In the genomic region with DNA sequence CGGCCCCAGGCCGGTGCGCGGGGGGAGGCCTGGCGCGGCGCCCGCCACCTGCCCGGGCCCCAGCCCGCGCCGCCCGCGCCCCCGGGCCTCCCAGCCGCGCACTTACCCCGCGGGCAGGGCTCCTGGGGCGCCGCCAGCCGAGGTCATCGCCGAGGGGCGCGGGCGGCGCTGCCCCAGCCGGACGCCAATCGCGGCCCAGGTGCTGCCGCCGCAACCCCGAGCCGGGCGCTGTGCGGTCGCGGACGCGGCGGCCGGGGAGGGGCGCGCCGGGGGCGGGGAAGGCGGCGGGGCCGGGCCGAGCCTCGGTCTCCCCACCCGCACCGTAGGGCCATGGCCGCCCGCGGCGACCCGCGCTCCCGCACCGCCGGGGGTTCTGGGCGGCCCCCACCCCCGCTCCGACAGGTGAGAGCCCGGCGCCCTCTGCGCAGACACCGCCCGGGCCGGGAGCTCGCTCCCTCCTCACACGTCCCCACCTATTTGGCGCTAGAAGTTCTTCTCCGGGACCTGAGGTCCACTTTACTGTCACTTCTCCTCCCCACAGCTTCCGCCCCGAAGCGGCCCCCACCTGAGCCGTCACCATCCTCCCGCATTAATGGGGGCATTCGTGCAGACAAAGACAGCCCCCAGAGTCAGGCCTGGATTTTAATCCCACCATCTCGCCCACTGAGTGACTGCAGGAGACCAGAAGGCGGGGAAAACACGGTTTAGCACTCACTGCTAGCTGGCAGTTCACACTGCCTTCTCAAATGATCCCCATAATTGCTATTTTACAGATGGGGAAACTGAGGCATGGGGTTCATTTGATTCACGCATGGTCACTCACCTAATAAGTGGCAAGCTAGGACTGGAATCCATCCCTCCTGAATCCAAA, we compare ENCODE assay signal across 8 cellular contexts. TPM values are rescaled to one million over a fixed set of nuclear protein-coding genes. Genes with fewer than 3 reads are reported as not detected.
DNase-seq lines count a peak whose midpoint lies in the region; ATAC-seq, FAIRE-seq and TF ChIP-seq lines count a peak whose summit lies in the region.

A gene (minus strand): TSS at position 232 of the 871 bp plus-strand sequence. CDS start 85 bp downstream, at position 147.

- FAIRE-seq in H1 (lab: Jason Lieb, UNC), result no peak

- no peak for TF ChIP-seq CTCF in H1 (IDR thresholded peaks at IDR 0.05; ENCODE audit: control extremely low read depth in 1 of 3, insufficient read depth in 1 of 3, low read depth in 1 of 3, low read length in 3 of 3)

- peak within 1 kb of the TSS; percentile 71 to 79 for H3K4me2 ChIP-seq in H1 (ENCODE audit: insufficient read depth in 1 of 2, low read depth in 2 of 2, low read length in 2 of 2)

- H3K23me2 ChIP-seq in H1 (ENCODE audit: low read depth, low read length), result peaks cover 7% of the 10 kb centered on the region; the same call in 1 of the 2 replicates

- H3K23ac ChIP-seq in H1 (ENCODE audit: insufficient read length), result no peak within 1 kb of the TSS

- H3K4me1 ChIP-seq in H1 (replicated peaks in 1 of 4; ENCODE audit: control insufficient read depth in 3 of 4, insufficient read depth in 4 of 4, low read length in 3 of 4), result peaks cover 7 to 12% (median 10%) of the 10 kb centered on the region in 4 experiments
- peaks cover 5 to 10% of the 10 kb centered on the region in 2 donors for H3K4me1 ChIP-seq in muscle layer of duodenum (ENCODE audit: control insufficient read depth in 1 of 2, insufficient read depth in 2 of 2, low read length in 2 of 2)

- CTCF ChIA-PET in H1 (lab: Charles Lee; ENCODE audit: partially characterized antibody), result interaction anchor here (0.9 to 3.8 kb wide), 6 partner anchors 13 to 35 kb away, joined by 3 to 16 read pairs (median 6); no protein-coding TSS in a partner anchor

- H3K27me3 ChIP-seq in H1 (replicated peaks in 1 of 4; ENCODE audit: control insufficient read depth in 3 of 4, extremely low read depth in 1 of 4, insufficient read depth in 3 of 4, low read length in 3 of 4) (peaks cover 0 to 15% (median 7%) of the 10 kb centered on the region in 4 experiments; a peak in 4 of 7 replicates), muscle layer of duodenum (ENCODE audit: low read depth, low read length) (peaks cover 12% of the 10 kb centered on the region)

- no peak within 1 kb of the TSS; the same call in none of the 2 replicates for H4K8ac ChIP-seq in H1 (ENCODE audit: extremely low read depth, insufficient read depth, low read length)

- in situ Hi-C loops in G401 (cut with HindIII; ENCODE audit: low sequenced_read_pairs), result no loop called here

- H2AFZ ChIP-seq in H1 (ENCODE audit: low read length), result peak within 1 kb of the TSS; percentile 95

- TF ChIP-seq EP300 in H1 (IDR thresholded peaks at IDR 0.05; ENCODE audit: borderline replicate concordance in 1 of 2, low read depth in 2 of 2, low read length in 2 of 2), result no peak

- H4K20me1 ChIP-seq in H1 (replicated peaks in 1 of 2; ENCODE audit: control insufficient read depth in 1 of 2, insufficient read depth in 2 of 2, low read length in 2 of 2), result peaks cover 0 to 1% of the 10 kb centered on the region in 2 experiments

- no peak for TF ChIP-seq RAD21 in H1 (IDR thresholded peaks at IDR 0.05 in 1 of 2, conservative IDR thresholded peaks at IDR 0.05 in 1 of 2; ENCODE audit: low read depth in 2 of 2, low read length in 2 of 2)

- peak within 1 kb of the TSS; percentile 19 for H3K4ac ChIP-seq in H1 (replicated peaks; ENCODE audit: insufficient read length, low read depth, low read length)

- no peak for TF ChIP-seq POLR2A in H1 (IDR thresholded peaks at IDR 0.05; ENCODE audit: control extremely low read depth in 1 of 2, low read depth in 2 of 2, low read length in 2 of 2)

- peak within 1 kb of the TSS; percentile 91 for H3K18ac ChIP-seq in H1 (ENCODE audit: extremely low read depth, low read length)

- H3K79me1 ChIP-seq in H1 (ENCODE audit: low read depth, low read length), result no peaks in the 10 kb centered on the region

- H3K27ac ChIP-seq in H1 (ENCODE audit: low read depth, low read length) (no peak within 1 kb of the TSS), muscle layer of duodenum (ENCODE audit: low read length) (no peak within 1 kb of the TSS)

- H3K79me2 ChIP-seq in H1 (ENCODE audit: control insufficient read depth in 1 of 2, insufficient read depth in 2 of 2, low read length in 2 of 2), result no peaks in the 10 kb centered on the region

- H3K4me3 ChIP-seq in H1 (ENCODE audit: extremely low read depth in 1 of 4, insufficient read depth in 2 of 4, low read depth in 3 of 4, low read length in 4 of 4) (peak within 1 kb of the TSS; percentile 46 to 69 (median 64)), muscle layer of duodenum (ENCODE audit: low read depth in 1 of 2, low read length in 2 of 2) (peak within 1 kb of the TSS; percentile 62 to 64)

- peak within 1 kb of the TSS; percentile 53; the same call in 1 of the 2 replicates for H2BK5ac ChIP-seq in H1 (ENCODE audit: low read depth, low read length)

- H4K5ac ChIP-seq in H1 (ENCODE audit: insufficient read length, low read depth, low read length), result peak within 1 kb of the TSS; percentile 44

- H4K91ac ChIP-seq in H1 (replicated peaks; ENCODE audit: insufficient read length, low read length), result peak within 1 kb of the TSS; percentile 85

- H3K36me3 ChIP-seq in H1 (ENCODE audit: control insufficient read depth in 2 of 4, insufficient read depth in 4 of 4, low read length in 3 of 4), result no peaks in the 10 kb centered on the region
- no peaks in the 10 kb centered on the region for H3K36me3 ChIP-seq in muscle layer of duodenum (ENCODE audit: control insufficient read depth in 1 of 2, insufficient read depth in 2 of 2, low read length in 2 of 2)

- no peak within 1 kb of the TSS for H3K56ac ChIP-seq in H1 (replicated peaks; ENCODE audit: insufficient read length, low read depth, low read length)

- H3K9ac ChIP-seq in H1 (replicated peaks in 1 of 4; ENCODE audit: extremely low read depth in 1 of 4, low read depth in 3 of 4, low read length in 3 of 4), result peak within 1 kb of the TSS in 1 of 4 experiments; percentile 62; a peak in 2 of 7 replicates

- no peak for DNase-seq in G401 (ENCODE audit: low spot score)
- DNase-seq in NCI-H1105 (lab: John Stamatoyannopoulos, UW), result peak; percentile 20
- no peak for DNase-seq in H1 (ENCODE audit: low read depth in 1 of 2, low spot score in 2 of 2)
- DNase-seq in epidermal melanocyte (ENCODE audit: insufficient read length, low spot score), result no peak

- H2BK15ac ChIP-seq in H1 (ENCODE audit: low read length), result no peak within 1 kb of the TSS

- H2BK20ac ChIP-seq in H1 (ENCODE audit: low read length), result peak within 1 kb of the TSS; percentile 27; the same call in 1 of the 2 replicates

- WGBS in H1 (ENCODE audit: extremely low coverage in 1 of 2, insufficient coverage in 1 of 2, insufficient read length in 1 of 2, insufficient replicate concordance in 2 of 2, low coverage in 1 of 2, low lambda C conversion rate in 2 of 2, missing lambda C conversion rate in 1 of 2), 2 experiments, result 5% methylated on average over 23 of the region's 87 CpGs; no CpG with 5 or more reads in 1 of the 2 experiments

- H3K9me3 ChIP-seq in H1 (ENCODE audit: insufficient read depth in 2 of 2, low read depth in 1 of 2, low read length in 1 of 2) (no peaks in the 10 kb centered on the region), muscle layer of duodenum (ENCODE audit: control insufficient read depth in 1 of 2, low read length in 2 of 2) (no peaks in the 10 kb centered on the region)

- H2AK5ac ChIP-seq in H1 (ENCODE audit: low read depth, low read length), result no peak within 1 kb of the TSS

- H3K14ac ChIP-seq in H1 (ENCODE audit: insufficient read length), result no peak within 1 kb of the TSS

- peak within 1 kb of the TSS; percentile 45; the same call in 1 of the 2 replicates for H2BK12ac ChIP-seq in H1 (ENCODE audit: low read depth, low read length)

- POLR2A ChIA-PET in H1 (lab: Charles Lee; ENCODE audit: partially characterized antibody), result interaction anchor here (0.6 to 2.0 kb wide), 7 partner anchors 12 to 131 kb away, joined by 3 to 5 read pairs (median 3); no protein-coding TSS in a partner anchor

- peak within 1 kb of the TSS; percentile 69 for H2BK120ac ChIP-seq in H1 (replicated peaks; ENCODE audit: low read depth, low read length)

- ATAC-seq in GM19452 (IDR thresholded peaks at IDR 0.05; ENCODE audit: unreplicated experiment), result no peak
- no peak for ATAC-seq in HG03196 (IDR thresholded peaks at IDR 0.05; ENCODE audit: unreplicated experiment)
- ATAC-seq in GM18517 (IDR thresholded peaks at IDR 0.05; ENCODE audit: unreplicated experiment), result no peak

TF ChIP-seq in H1, 55 proteins besides CTCF, POLR2A, EP300 and RAD21 (continues in another document):
- TF ChIP-seq KDM4A (IDR thresholded peaks at IDR 0.05; ENCODE audit: low read depth, low read length, severe bottlenecking) (peak; percentile 59), POLR2AphosphoS5 (IDR thresholded peaks at IDR 0.05; ENCODE audit: low read depth, low read length) (no peak), POU5F1 (IDR thresholded peaks at IDR 0.05; ENCODE audit: low read depth, low read length) (no peak)

RNA-seq across cellular contexts. Expression of the gene that starts here (rescaled TPM):
- total RNA-seq in G401 (2014; rRNA removed; shearing (Covaris generic)), result 20.3 and 37.4 TPM in 2 replicates
- total RNA-seq in H1 (2021; fragmentation: NEBNext Ultra II Directional; extraction: Animal tissue kit (Norgen Biotek cat#: 25700)), result 3.6 and 5.5 TPM in 2 replicates
- 4.8 and 5.8 TPM in 2 replicates for polyA plus RNA-seq in H1 (2011; rRNA removed)
- polyA plus RNA-seq in H1 (2011; cell fraction: cytosol; rRNA removed), result 6.0 TPM
- polyA plus RNA-seq in H1 (2011; cell fraction: nucleus; rRNA removed), result 8.8 TPM
- polyA plus RNA-seq in H1 (2012, experiment 1 of 2), result 5.3 to 9.5 TPM (median 6.2 TPM) in 4 replicates
- polyA plus RNA-seq in H1 (2012, experiment 2 of 2), result 3.2 TPM
- polyA plus RNA-seq in H1 (2013, experiment 1 of 2), result 5.0 TPM
- 6.0 TPM for polyA plus RNA-seq in H1 (2013, experiment 2 of 2)
- polyA minus RNA-seq in H1 (2011; rRNA and poly(A)+ RNA removed), result 10.5 and 14.2 TPM in 2 replicates
- polyA minus RNA-seq in H1 (2011; cell fraction: cytosol; rRNA and poly(A)+ RNA removed), result 5.3 TPM
- polyA minus RNA-seq in H1 (2011; cell fraction: nucleus; rRNA and poly(A)+ RNA removed), result 4.1 TPM
